In genomic region chr7:142571581-142571980, GRCh38 we compare ENCODE assay signal across 34 cellular contexts.
"Had no signal": no experiment of that assay in that cellular context is flagged by ENCODE, and none has a peak within 500 bp of the region (broad histone marks: within the 10 kb centered on the region; RNA-seq: fewer than 3 reads in every experiment).

No MANE protein-coding gene starts in this region.

- H3K4me1 ChIP-seq: left ventricle myocardium inferior, prostate gland, thyroid gland, upper lobe of left lung, vagina had no signal

- H3K27ac ChIP-seq: cardiac muscle cell, coronary artery, left ventricle myocardium inferior, pancreas, prostate gland, thyroid gland, upper lobe of left lung, vagina, VCaP had no signal

- H3K4me3 Mint-ChIP-seq: brain; mesothelial cell of epicardium; naive thymus-derived CD4-positive, alpha-beta T cell; stimulated activated memory B cell treated with anti-CD40 and anti-IgM and Interleukin-4, amounts not matched to agents 10 μg/mL and 1 μg/mL and 100 μg/mL, for 72 hours; stimulated activated naive CD8-positive, alpha-beta T cell treated with anti-CD3 and anti-CD28 coated beads, Interleukin-15, amount 100 ng/mL, for 72 hours; T-helper 1 cell treated with Interleukin-12 subunit alpha and Interleukin-12 subunit beta and Interleukin-4 antibody, amounts not matched to agents 30 μg/mL and 1 μg/mL, for 36 hours had no signal

- ATAC-seq: naive thymus-derived CD4-positive, alpha-beta T cell; pancreas; sciatic nerve; stimulated activated memory B cell treated with anti-CD40 and anti-IgM and Interleukin-4, amounts not matched to agents 10 μg/mL and 1 μg/mL and 100 μg/mL, for 72 hours; stimulated activated naive CD8-positive, alpha-beta T cell treated with anti-CD3 and anti-CD28 coated beads, Interleukin-15, amount 100 ng/mL, for 72 hours had no signal

- H3K27me3 ChIP-seq: cardiac muscle cell, pancreas, thyroid gland, upper lobe of left lung, vagina had no signal

- H3K4me3 ChIP-seq: cardiac muscle cell, coronary artery, left ventricle myocardium inferior, pancreas, prostate gland, thyroid gland, upper lobe of left lung, vagina had no signal

- H3K4me1 Mint-ChIP-seq: brain; mesothelial cell of epicardium; stimulated activated naive CD8-positive, alpha-beta T cell treated with anti-CD3 and anti-CD28 coated beads, Interleukin-15, amount 100 ng/mL, for 72 hours had no signal

- DNase-seq: activated CD4-positive, alpha-beta T cell treated with anti-CD3 and anti-CD28 coated beads for 4 hours; activated CD4-positive, alpha-beta T cell treated with anti-CD3 and anti-CD28 coated beads, Interleukin-2, amount 50 U/mL, for 4 hours; activated CD8-positive, alpha-beta memory T cell treated with anti-CD3 and anti-CD28 coated beads for 24 hours; activated CD8-positive, alpha-beta memory T cell treated with anti-CD3 and anti-CD28 coated beads, Interleukin-2, amount 50 U/mL, for 4 hours; activated gamma-delta T cell treated with Interleukin-2 at 50 U/mL for 16 hours; activated naive CD4-positive, alpha-beta T cell treated with anti-CD3 and anti-CD28 coated beads, Interleukin-2, amount 50 U/mL, for 16 hours; activated T-cell treated with anti-CD3 and anti-CD28 coated beads, Interleukin-2, amount 50 U/mL, for 1 hour; aorta; cerebellar nuclear complex; left ventricle myocardium inferior; mammary epithelial cell; naive thymus-derived CD4-positive, alpha-beta T cell; pancreas; retina; small intestine; stimulated activated CD4-positive, alpha-beta T cell treated with anti-CD3 and anti-CD28 coated beads, Interleukin-1b, Interleukin-23, amount 100 ng/mL, for 48 hours; stimulated activated CD4-positive, alpha-beta T cell treated with anti-CD3 and anti-CD28 coated beads, Interleukin-4, amount 100 ng/mL, for 4 hours; stimulated activated CD8-positive, alpha-beta memory T cell treated with anti-CD3 and anti-CD28 coated beads, Interleukin-4, amount 100 ng/mL, for 48 hours; stimulated activated naive CD8-positive, alpha-beta T cell treated with anti-CD3 and anti-CD28 coated beads, Interleukin-15, amount 100 ng/mL, for 72 hours; substantia nigra; SW 1271; T-helper 9 cell; thyroid gland; upper lobe of left lung had no signal

- H3K9me3 Mint-ChIP-seq: naive thymus-derived CD4-positive, alpha-beta T cell; stimulated activated naive CD8-positive, alpha-beta T cell treated with anti-CD3 and anti-CD28 coated beads, Interleukin-15, amount 100 ng/mL, for 72 hours; T-helper 1 cell treated with Interleukin-12 subunit alpha and Interleukin-12 subunit beta and Interleukin-4 antibody, amounts not matched to agents 30 μg/mL and 1 μg/mL, for 36 hours had no signal

- H3K36me3 Mint-ChIP-seq: brain; mesothelial cell of epicardium; stimulated activated memory B cell treated with anti-CD40 and anti-IgM and Interleukin-4, amounts not matched to agents 10 μg/mL and 1 μg/mL and 100 μg/mL, for 72 hours had no signal

- H3K36me3 ChIP-seq: cardiac muscle cell, left ventricle myocardium inferior, pancreas, prostate gland, thyroid gland, upper lobe of left lung, vagina had no signal

- H3K9me3 ChIP-seq: pancreas, prostate gland, thyroid gland, upper lobe of left lung, vagina had no signal
